In the genomic region with DNA sequence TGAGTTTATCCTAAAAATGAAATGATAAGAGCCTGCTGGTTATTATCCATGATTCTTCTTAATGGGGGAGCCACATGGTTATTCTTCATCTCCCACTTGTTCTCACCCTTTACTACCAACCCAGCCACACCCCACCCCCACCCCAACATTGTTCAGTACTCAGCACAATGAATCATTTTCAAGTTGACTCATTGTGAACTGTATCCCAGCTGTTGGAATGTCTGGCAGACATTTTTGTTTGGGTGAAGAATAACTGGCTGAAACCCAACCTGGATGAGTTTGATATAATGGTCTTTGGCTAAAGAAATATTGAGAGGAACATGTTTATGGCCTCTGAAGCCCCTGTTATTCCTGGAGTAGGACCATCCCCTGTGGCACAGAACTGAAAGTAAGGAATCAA, we compare ENCODE assay signal across 13 cellular contexts.
DNase-seq lines count a peak whose midpoint lies in the region; ATAC-seq and TF ChIP-seq lines count a peak whose summit lies in the region.
"Had no signal": no experiment of that assay in that cellular context is flagged by ENCODE, and none has a peak within 500 bp of the region (broad histone marks: within the 10 kb centered on the region; RNA-seq: fewer than 3 reads in every experiment).

No MANE protein-coding gene starts in this region.

- peaks cover 0 to 21% of the 10 kb centered on the region in 2 experiments; a peak in 3 of 4 replicates for H3K4me1 ChIP-seq in SK-N-SH (ENCODE audit: control insufficient read depth in 1 of 2, insufficient read depth in 2 of 2, low read depth in 1 of 2, low read length in 1 of 2)

- CTCF ChIA-PET in SK-N-SH (lab: Yijun Ruan, JAX), result no interaction called here

- no peak overlapping the region for H3K9ac ChIP-seq in SK-N-SH

- no peak overlapping the region for H2AFZ ChIP-seq in SK-N-SH (ENCODE audit: low read depth)

- POLR2A ChIA-PET in SK-N-SH (lab: Yijun Ruan, JAX), result no interaction called here

- H3K36me3 ChIP-seq in SK-N-SH (replicated peaks in 1 of 2; ENCODE audit: control insufficient read depth in 1 of 2, insufficient read depth in 2 of 2, low read length in 1 of 2), result no peaks in the 10 kb centered on the region
- H3K36me3 ChIP-seq: sigmoid colon had no signal

- no peaks in the 10 kb centered on the region for H3K9me3 ChIP-seq in SK-N-SH
- H3K9me3 ChIP-seq: sigmoid colon had no signal

- no peaks in the 10 kb centered on the region for H3K27me3 ChIP-seq in SK-N-SH (ENCODE audit: insufficient read depth)
- H3K27me3 ChIP-seq: sigmoid colon had no signal

- TF ChIP-seq CTCF in SK-N-SH (IDR thresholded peaks at IDR 0.05), result no peak

- no peak for TF ChIP-seq RAD21 in SK-N-SH (IDR thresholded peaks at IDR 0.05; ENCODE audit: low read length)

- no peaks in the 10 kb centered on the region for H3K9me2 ChIP-seq in SK-N-SH

- H3K4me2 ChIP-seq in SK-N-SH, result no peak overlapping the region

- H3K79me2 ChIP-seq in SK-N-SH (ENCODE audit: insufficient read depth), result no peaks in the 10 kb centered on the region

- no peak overlapping the region for H3K4me3 ChIP-seq in SK-N-SH (ENCODE audit: low read depth in 2 of 2, low read length in 1 of 2)
- H3K4me3 ChIP-seq: sigmoid colon had no signal

- TF ChIP-seq EP300 in SK-N-SH (IDR thresholded peaks at IDR 0.05; ENCODE audit: borderline replicate concordance in 1 of 2, low read depth in 1 of 2, low read length in 1 of 2), result peak in 1 of 2 experiments; percentile 69; a peak in 1 of 4 replicates

- H3F3A ChIP-seq in SK-N-SH (replicated peaks; ENCODE audit: insufficient read depth), result peaks cover 23% of the 10 kb centered on the region

- H3K27ac ChIP-seq in SK-N-SH (ENCODE audit: low read depth in 2 of 2, low read length in 1 of 2), result no peak overlapping the region
- H3K27ac ChIP-seq: 22Rv1 had no signal

- DNase-seq in DMS 273 (lab: John Stamatoyannopoulos, UW; ENCODE audit: unreplicated experiment) (peak; percentile 40), DMS 273 treated with DMSO at 0.1 percent for 48 hours (lab: John Stamatoyannopoulos, UW) (no peak), SK-N-SH (no peak), fibroblast of the conjunctiva (ENCODE audit: low read depth) (peak; percentile 68), smooth muscle cell of the brain vasculature (ENCODE audit: low read depth, low spot score) (peak; percentile 26), KG1 (lab: John Stamatoyannopoulos, UW) (no peak)
- DNase-seq: activated naive CD4-positive, alpha-beta T cell; mesendoderm; sigmoid colon had no signal

- H4K20me1 ChIP-seq in SK-N-SH (ENCODE audit: insufficient read depth), result no peaks in the 10 kb centered on the region

- ATAC-seq in HG02884 (IDR thresholded peaks at IDR 0.05; ENCODE audit: unreplicated experiment) (no peak), HG03095 (IDR thresholded peaks at IDR 0.05; ENCODE audit: unreplicated experiment) (no peak)
- ATAC-seq: esophagus mucosa had no signal

TF ChIP-seq in SK-N-SH, 30 proteins besides CTCF, POLR2A, EP300 and RAD21 (continues in another document):
- TF ChIP-seq FOSL2 (IDR thresholded peaks at IDR 0.05; ENCODE audit: borderline replicate concordance, low read depth) (peak; percentile 96), JUND (IDR thresholded peaks at IDR 0.05) (peak; percentile 78), FOXJ3 (CRISPR knock-in tag; IDR thresholded peaks at IDR 0.05) (no peak), GATA2 (CRISPR knock-in tag; IDR thresholded peaks at IDR 0.05) (no peak), GABPA (IDR thresholded peaks at IDR 0.05; ENCODE audit: low read depth) (no peak), RFX5 (IDR thresholded peaks at IDR 0.05; ENCODE audit: low read length) (no peak), TAF1 (IDR thresholded peaks at IDR 0.05; ENCODE audit: borderline replicate concordance, low read depth, low read length) (no peak), SMC3 (IDR thresholded peaks at IDR 0.05; ENCODE audit: low read depth, low read length) (no peak), TEAD4 (IDR thresholded peaks at IDR 0.05; ENCODE audit: borderline replicate concordance, insufficient read depth) (peak; percentile 66; the same call in 1 of the 2 replicates), MEF2A (IDR thresholded peaks at IDR 0.05; ENCODE audit: borderline replicate concordance, low read depth) (no peak), MXI1 (IDR thresholded peaks at IDR 0.05; ENCODE audit: low read depth, low read length) (no peak), YY1 (IDR thresholded peaks at IDR 0.05; ENCODE audit: low read depth) (peak; percentile 55; the same call in 1 of the 2 replicates), FOXM1 (IDR thresholded peaks at IDR 0.05; ENCODE audit: low read depth) (no peak), RXRA (IDR thresholded peaks at IDR 0.05; ENCODE audit: borderline replicate concordance, low read depth) (0 out of 2 replicates have a peak, but pooled peaks have one; percentile 40), NRF1 (IDR thresholded peaks at IDR 0.05; ENCODE audit: low read depth, low read length) (no peak), EZH2phosphoT487 (IDR thresholded peaks at IDR 0.05; ENCODE audit: borderline replicate concordance, low read depth) (no peak), POLR2AphosphoS5 (IDR thresholded peaks at IDR 0.05; ENCODE audit: low read depth, low read length) (peak; percentile 42; the same call in 1 of the 2 replicates), TCF12 (IDR thresholded peaks at IDR 0.05) (peak; percentile 83), ELF1 (IDR thresholded peaks at IDR 0.05) (no peak)
- TF ChIP-seq, protein P1, sequence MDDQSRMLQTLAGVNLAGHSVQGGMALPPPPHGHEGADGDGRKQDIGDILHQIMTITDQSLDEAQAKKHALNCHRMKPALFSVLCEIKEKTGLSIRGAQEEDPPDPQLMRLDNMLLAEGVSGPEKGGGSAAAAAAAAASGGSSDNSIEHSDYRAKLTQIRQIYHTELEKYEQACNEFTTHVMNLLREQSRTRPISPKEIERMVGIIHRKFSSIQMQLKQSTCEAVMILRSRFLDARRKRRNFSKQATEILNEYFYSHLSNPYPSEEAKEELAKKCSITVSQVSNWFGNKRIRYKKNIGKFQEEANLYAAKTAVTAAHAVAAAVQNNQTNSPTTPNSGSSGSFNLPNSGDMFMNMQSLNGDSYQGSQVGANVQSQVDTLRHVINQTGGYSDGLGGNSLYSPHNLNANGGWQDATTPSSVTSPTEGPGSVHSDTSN (IDR thresholded peaks at IDR 0.05), result peak; percentile 60
- TF ChIP-seq, protein P2, sequence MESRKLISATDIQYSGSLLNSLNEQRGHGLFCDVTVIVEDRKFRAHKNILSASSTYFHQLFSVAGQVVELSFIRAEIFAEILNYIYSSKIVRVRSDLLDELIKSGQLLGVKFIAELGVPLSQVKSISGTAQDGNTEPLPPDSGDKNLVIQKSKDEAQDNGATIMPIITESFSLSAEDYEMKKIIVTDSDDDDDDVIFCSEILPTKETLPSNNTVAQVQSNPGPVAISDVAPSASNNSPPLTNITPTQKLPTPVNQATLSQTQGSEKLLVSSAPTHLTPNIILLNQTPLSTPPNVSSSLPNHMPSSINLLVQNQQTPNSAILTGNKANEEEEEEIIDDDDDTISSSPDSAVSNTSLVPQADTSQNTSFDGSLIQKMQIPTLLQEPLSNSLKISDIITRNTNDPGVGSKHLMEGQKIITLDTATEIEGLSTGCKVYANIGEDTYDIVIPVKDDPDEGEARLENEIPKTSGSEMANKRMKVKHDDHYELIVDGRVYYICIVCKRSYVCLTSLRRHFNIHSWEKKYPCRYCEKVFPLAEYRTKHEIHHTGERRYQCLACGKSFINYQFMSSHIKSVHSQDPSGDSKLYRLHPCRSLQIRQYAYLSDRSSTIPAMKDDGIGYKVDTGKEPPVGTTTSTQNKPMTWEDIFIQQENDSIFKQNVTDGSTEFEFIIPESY (IDR thresholded peaks at IDR 0.05; ENCODE audit: borderline replicate concordance, low read depth), result 0 out of 2 replicates have a peak, but pooled peaks have one; percentile 34
- TF ChIP-seq, protein P3, sequence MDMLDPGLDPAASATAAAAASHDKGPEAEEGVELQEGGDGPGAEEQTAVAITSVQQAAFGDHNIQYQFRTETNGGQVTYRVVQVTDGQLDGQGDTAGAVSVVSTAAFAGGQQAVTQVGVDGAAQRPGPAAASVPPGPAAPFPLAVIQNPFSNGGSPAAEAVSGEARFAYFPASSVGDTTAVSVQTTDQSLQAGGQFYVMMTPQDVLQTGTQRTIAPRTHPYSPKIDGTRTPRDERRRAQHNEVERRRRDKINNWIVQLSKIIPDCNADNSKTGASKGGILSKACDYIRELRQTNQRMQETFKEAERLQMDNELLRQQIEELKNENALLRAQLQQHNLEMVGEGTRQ (IDR thresholded peaks at IDR 0.05; ENCODE audit: borderline replicate concordance, low read depth, low read length), result no peak
- TF ChIP-seq, protein P4, sequence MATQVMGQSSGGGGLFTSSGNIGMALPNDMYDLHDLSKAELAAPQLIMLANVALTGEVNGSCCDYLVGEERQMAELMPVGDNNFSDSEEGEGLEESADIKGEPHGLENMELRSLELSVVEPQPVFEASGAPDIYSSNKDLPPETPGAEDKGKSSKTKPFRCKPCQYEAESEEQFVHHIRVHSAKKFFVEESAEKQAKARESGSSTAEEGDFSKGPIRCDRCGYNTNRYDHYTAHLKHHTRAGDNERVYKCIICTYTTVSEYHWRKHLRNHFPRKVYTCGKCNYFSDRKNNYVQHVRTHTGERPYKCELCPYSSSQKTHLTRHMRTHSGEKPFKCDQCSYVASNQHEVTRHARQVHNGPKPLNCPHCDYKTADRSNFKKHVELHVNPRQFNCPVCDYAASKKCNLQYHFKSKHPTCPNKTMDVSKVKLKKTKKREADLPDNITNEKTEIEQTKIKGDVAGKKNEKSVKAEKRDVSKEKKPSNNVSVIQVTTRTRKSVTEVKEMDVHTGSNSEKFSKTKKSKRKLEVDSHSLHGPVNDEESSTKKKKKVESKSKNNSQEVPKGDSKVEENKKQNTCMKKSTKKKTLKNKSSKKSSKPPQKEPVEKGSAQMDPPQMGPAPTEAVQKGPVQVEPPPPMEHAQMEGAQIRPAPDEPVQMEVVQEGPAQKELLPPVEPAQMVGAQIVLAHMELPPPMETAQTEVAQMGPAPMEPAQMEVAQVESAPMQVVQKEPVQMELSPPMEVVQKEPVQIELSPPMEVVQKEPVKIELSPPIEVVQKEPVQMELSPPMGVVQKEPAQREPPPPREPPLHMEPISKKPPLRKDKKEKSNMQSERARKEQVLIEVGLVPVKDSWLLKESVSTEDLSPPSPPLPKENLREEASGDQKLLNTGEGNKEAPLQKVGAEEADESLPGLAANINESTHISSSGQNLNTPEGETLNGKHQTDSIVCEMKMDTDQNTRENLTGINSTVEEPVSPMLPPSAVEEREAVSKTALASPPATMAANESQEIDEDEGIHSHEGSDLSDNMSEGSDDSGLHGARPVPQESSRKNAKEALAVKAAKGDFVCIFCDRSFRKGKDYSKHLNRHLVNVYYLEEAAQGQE (IDR thresholded peaks at IDR 0.05; ENCODE audit: low read depth, low read length), result no peak

Comparison
In these comparisons a context has a peak if more than half of its experiments do, and no peak if none do; other contexts are left out.
1. DNase-seq: peak in DMS 273 (single experiment), fibroblast of the conjunctiva (single experiment) and smooth muscle cell of the brain vasculature (single experiment); none in DMS 273 treated with DMSO at 0.1 percent for 48 hours (single experiment), SK-N-SH (single experiment) and KG1 (single experiment).